37 cellular contexts compared by ENCODE assay signal in genomic region chr3:95758707-95759106, GRCh38.
"Had no signal": no experiment of that assay in that cellular context is flagged by ENCODE, and none has a peak within 500 bp of the region (broad histone marks: within the 10 kb centered on the region; RNA-seq: fewer than 3 reads in every experiment).

No MANE protein-coding gene starts in this region.

- H3K27me3 ChIP-seq: adrenal gland, ascending aorta, body of pancreas, brain microvascular endothelial cell, breast epithelium, cardiac muscle cell had no signal

- H3K36me3 Mint-ChIP-seq: activated naive CD4-positive, alpha-beta T cell treated with anti-CD3 and anti-CD28 coated beads, Interleukin-2, amount 10 ng/mL, durations not matched to agents 7 days and 5 days; activated naive CD4-positive, alpha-beta T cell treated with anti-CD3 and anti-CD28 coated beads, Interleukin-2, amount 50 U/mL, for 24 hours; activated naive CD4-positive, alpha-beta T cell treated with anti-CD3 and anti-CD28 coated beads, Interleukin-2, amount 50 U/mL, for 72 hours; activated naive CD8-positive, alpha-beta T cell; activated naive CD8-positive, alpha-beta T cell treated with anti-CD3 and anti-CD28 coated beads for 36 hours; activated naive CD8-positive, alpha-beta T cell treated with anti-CD3 and anti-CD28 coated beads, Interleukin-2, amount 10 ng/mL, durations not matched to agents 7 days and 5 days; brain had no signal

- H3K27me3 Mint-ChIP-seq: activated naive CD4-positive, alpha-beta T cell treated with anti-CD3 and anti-CD28 coated beads, Interleukin-2, amount 10 ng/mL, durations not matched to agents 7 days and 5 days; activated naive CD4-positive, alpha-beta T cell treated with anti-CD3 and anti-CD28 coated beads, Interleukin-2, amount 50 U/mL, for 24 hours; activated naive CD8-positive, alpha-beta T cell; activated naive CD8-positive, alpha-beta T cell treated with anti-CD3 and anti-CD28 coated beads for 36 hours; activated naive CD8-positive, alpha-beta T cell treated with anti-CD3 and anti-CD28 coated beads, Interleukin-2, amount 10 ng/mL, durations not matched to agents 7 days and 5 days; activated naive CD8-positive, alpha-beta T cell treated with anti-CD3 and anti-CD28 coated beads, Interleukin-2, amount 50 U/mL, for 24 hours; activated T-helper 17 cell treated with anti-CD3 and anti-CD28 coated beads, Interleukin-2, amount 50 U/mL, for 72 hours; brain; central memory CD8-positive, alpha-beta T cell had no signal

- H3K9me3 Mint-ChIP-seq: activated naive CD4-positive, alpha-beta T cell treated with anti-CD3 and anti-CD28 coated beads, Interleukin-2, amount 50 U/mL, for 24 hours; activated naive CD8-positive, alpha-beta T cell treated with anti-CD3 and anti-CD28 coated beads, Interleukin-2, amount 50 U/mL, for 24 hours; activated T-helper 17 cell treated with anti-CD3 and anti-CD28 coated beads, Interleukin-2, amount 50 U/mL, for 72 hours; central memory CD8-positive, alpha-beta T cell had no signal

- H3K27ac Mint-ChIP-seq: activated naive CD4-positive, alpha-beta T cell treated with anti-CD3 and anti-CD28 coated beads for 36 hours; activated naive CD4-positive, alpha-beta T cell treated with anti-CD3 and anti-CD28 coated beads, Interleukin-2, amount 10 ng/mL, durations not matched to agents 7 days and 5 days; activated naive CD4-positive, alpha-beta T cell treated with anti-CD3 and anti-CD28 coated beads, Interleukin-2, amount 50 U/mL, for 24 hours; activated naive CD4-positive, alpha-beta T cell treated with anti-CD3 and anti-CD28 coated beads, Interleukin-2, amount 50 U/mL, for 72 hours; activated naive CD8-positive, alpha-beta T cell; activated naive CD8-positive, alpha-beta T cell treated with anti-CD3 and anti-CD28 coated beads for 36 hours; activated naive CD8-positive, alpha-beta T cell treated with anti-CD3 and anti-CD28 coated beads, Interleukin-2, amount 10 ng/mL, durations not matched to agents 7 days and 5 days; activated naive CD8-positive, alpha-beta T cell treated with anti-CD3 and anti-CD28 coated beads, Interleukin-2, amount 50 U/mL, for 24 hours; activated T-cell treated with anti-CD3 and anti-CD28 coated beads, Interleukin-2, amount 50 U/mL, for 72 hours; activated T-helper 1 cell treated with anti-CD3 and anti-CD28 coated beads, Interleukin-12 subunit alpha, Interleukin-12 subunit beta, Interleukin-2, Interleukin-4 antibody, amounts not matched to agents 30 ng/mL and 10 ng/mL and 1 ng/mL, durations not matched to agents 14 hours and 24 hours and 36 hours; activated T-helper 17 cell treated with anti-CD3 and anti-CD28 coated beads, Interleukin-2, amount 50 U/mL, for 72 hours; activated T-helper 2 cell treated with anti-CD3 and anti-CD28 coated beads, Interferon-gamma antibody, Interleukin-2, Interleukin-4, amounts not matched to agents 10 μg/mL and 5 μg/mL and 100 μg/mL, durations not matched to agents 14 hours and 24 hours and 36 hours; brain had no signal

- H3K4me1 Mint-ChIP-seq: activated naive CD4-positive, alpha-beta T cell treated with anti-CD3 and anti-CD28 coated beads, Interleukin-2, amount 10 ng/mL, durations not matched to agents 7 days and 5 days; activated naive CD4-positive, alpha-beta T cell treated with anti-CD3 and anti-CD28 coated beads, Interleukin-2, amount 50 U/mL, for 24 hours; activated naive CD8-positive, alpha-beta T cell treated with anti-CD3 and anti-CD28 coated beads for 36 hours; activated naive CD8-positive, alpha-beta T cell treated with anti-CD3 and anti-CD28 coated beads, Interleukin-2, amount 10 ng/mL, durations not matched to agents 7 days and 5 days; activated naive CD8-positive, alpha-beta T cell treated with anti-CD3 and anti-CD28 coated beads, Interleukin-2, amount 50 U/mL, for 24 hours; activated T-helper 17 cell treated with anti-CD3 and anti-CD28 coated beads, Interleukin-2, amount 50 U/mL, for 72 hours; brain; central memory CD8-positive, alpha-beta T cell had no signal

- H3K4me3 ChIP-seq: adrenal gland, ascending aorta, body of pancreas, breast epithelium, cardiac muscle cell had no signal

- ATAC-seq: activated naive CD4-positive, alpha-beta T cell treated with anti-CD3 and anti-CD28 coated beads, Interleukin-2, amount 50 U/mL, for 72 hours; activated naive CD8-positive, alpha-beta T cell treated with anti-CD3 and anti-CD28 coated beads, Interleukin-2, amount 50 U/mL, for 24 hours; activated T-cell treated with anti-CD3 and anti-CD28 coated beads, Interleukin-2, amount 50 U/mL, for 72 hours; activated T-helper 17 cell treated with anti-CD3 and anti-CD28 coated beads, Interleukin-2, amount 50 U/mL, for 72 hours; body of pancreas had no signal

- H3K9me3 ChIP-seq: adrenal gland, ascending aorta, body of pancreas had no signal

- H3K36me3 ChIP-seq: adrenal gland, ascending aorta, brain microvascular endothelial cell, breast epithelium, cardiac muscle cell had no signal

- H3K4me1 ChIP-seq: adrenal gland, ascending aorta, body of pancreas, breast epithelium had no signal

- H3K4me3 Mint-ChIP-seq: activated naive CD4-positive, alpha-beta T cell treated with anti-CD3 and anti-CD28 coated beads for 36 hours; activated naive CD4-positive, alpha-beta T cell treated with anti-CD3 and anti-CD28 coated beads, Interleukin-2, amount 10 ng/mL, durations not matched to agents 7 days and 5 days; activated naive CD4-positive, alpha-beta T cell treated with anti-CD3 and anti-CD28 coated beads, Interleukin-2, amount 50 U/mL, for 24 hours; activated naive CD8-positive, alpha-beta T cell; activated naive CD8-positive, alpha-beta T cell treated with anti-CD3 and anti-CD28 coated beads for 36 hours; activated naive CD8-positive, alpha-beta T cell treated with anti-CD3 and anti-CD28 coated beads, Interleukin-2, amount 10 ng/mL, durations not matched to agents 7 days and 5 days; activated naive CD8-positive, alpha-beta T cell treated with anti-CD3 and anti-CD28 coated beads, Interleukin-2, amount 50 U/mL, for 24 hours; activated T-cell treated with anti-CD3 and anti-CD28 coated beads, Interleukin-2, amount 50 U/mL, for 4 hours; activated T-cell treated with anti-CD3 and anti-CD28 coated beads, Interleukin-2, amount 50 U/mL, for 72 hours; activated T-helper 1 cell treated with anti-CD3 and anti-CD28 coated beads, Interleukin-12 subunit alpha, Interleukin-12 subunit beta, Interleukin-2, Interleukin-4 antibody, amounts not matched to agents 30 ng/mL and 10 ng/mL and 1 ng/mL, durations not matched to agents 14 hours and 24 hours and 36 hours; activated T-helper 17 cell treated with anti-CD3 and anti-CD28 coated beads, Interleukin-2, amount 50 U/mL, for 72 hours; brain; central memory CD8-positive, alpha-beta T cell had no signal

- DNase-seq: activated effector memory CD4-positive, alpha-beta T cell treated with anti-CD3 and anti-CD28 coated beads, Interleukin-2, amount 50 U/mL, for 16 hours; activated effector memory CD4-positive, alpha-beta T cell treated with Interleukin-2 at 50 U/mL for 16 hours; activated gamma-delta T cell; activated gamma-delta T cell treated with Interleukin-2 at 50 U/mL for 16 hours; activated naive CD4-positive, alpha-beta T cell; activated naive CD4-positive, alpha-beta T cell treated with anti-CD3 and anti-CD28 coated beads for 36 hours; activated naive CD4-positive, alpha-beta T cell treated with anti-CD3 and anti-CD28 coated beads, Interleukin-2, amount 10 ng/mL, durations not matched to agents 7 days and 5 days; activated naive CD4-positive, alpha-beta T cell treated with anti-CD3 and anti-CD28 coated beads, Interleukin-2, amount 50 U/mL, for 16 hours; activated naive CD4-positive, alpha-beta T cell treated with Interleukin-2 at 50 U/mL for 16 hours; activated naive CD8-positive, alpha-beta T cell treated with anti-CD3 and anti-CD28 coated beads for 36 hours; activated naive CD8-positive, alpha-beta T cell treated with anti-CD3 and anti-CD28 coated beads, Interleukin-2, amount 10 ng/mL, durations not matched to agents 7 days and 5 days; activated naive CD8-positive, alpha-beta T cell treated with anti-CD3 and anti-CD28 coated beads, Interleukin-2, amount 50 U/mL, for 24 hours; activated T-cell treated with anti-CD3 and anti-CD28 coated beads for 4 hours; activated T-cell treated with anti-CD3 and anti-CD28 coated beads, Interleukin-2, amount 50 U/mL, for 1 hour; activated T-cell treated with anti-CD3 and anti-CD28 coated beads, Interleukin-2, amount 50 U/mL, for 4 hours; activated T-cell treated with anti-CD3 and anti-CD28 coated beads, Interleukin-2, amount 50 U/mL, for 48 hours; activated T-cell treated with anti-CD3 and anti-CD28 coated beads, Interleukin-2, amount 50 U/mL, for 72 hours; adrenal gland; amniotic stem cell; amygdala; anterior cingulate cortex; body of pancreas; brain microvascular endothelial cell; caudate nucleus; central memory CD4-positive, alpha-beta T cell; cerebellar nuclear complex had no signal

- H3K27ac ChIP-seq: adrenal gland, ascending aorta, body of pancreas, brain microvascular endothelial cell, breast epithelium, cardiac muscle cell had no signal
